ENCODE assay signal across 19 cellular contexts in the genomic region with DNA sequence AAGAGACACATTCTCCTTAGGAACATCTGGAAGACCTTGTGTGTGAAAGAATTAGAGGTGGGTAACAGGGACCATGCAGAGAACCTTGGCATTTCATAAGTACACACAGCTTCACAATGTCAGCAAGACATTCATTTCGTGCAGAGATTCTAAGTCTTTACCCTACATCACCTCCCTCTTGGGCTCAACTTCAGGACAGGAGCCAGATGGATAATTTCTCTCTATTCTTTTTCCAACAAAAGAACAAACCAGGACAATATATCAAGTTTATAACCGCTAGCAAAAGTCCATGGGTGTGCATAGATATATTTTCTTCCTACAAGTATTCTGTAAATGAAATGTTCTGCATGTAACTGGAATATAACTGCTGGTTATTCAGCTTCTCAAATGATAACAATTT.
"Had no signal": no experiment of that assay in that cellular context is flagged by ENCODE, and none has a peak within 500 bp of the region (broad histone marks: within the 10 kb centered on the region; RNA-seq: fewer than 3 reads in every experiment).

No MANE protein-coding gene starts in this region.

- DNase-seq: Karpas-422, KBM-7, MG63, NCI-H1092 treated with DMSO at 0.1 percent for 48 hours, NCI-H1436, NCI-H187, NCI-H2029, NCI-H2081 treated with DMSO at 0.1 percent for 48 hours, NCI-H2171, NCI-H226, NCI-H446, NCI-H510A, NCI-H526, NCI-H748 treated with DMSO at 0.1 percent for 48 hours, Right ventricle myocardium superior, RPMI8226, SIG-M5 had no signal

- H3K4me3 ChIP-seq: MG63, SJSA1, SK-N-MC had no signal

- H3K27me3 ChIP-seq: MG63, SJSA1 had no signal

- H3K4me1 ChIP-seq: SJSA1 had no signal

- H3K27ac ChIP-seq: SJSA1, SK-N-MC had no signal

- H3K36me3 ChIP-seq: MG63, SJSA1 had no signal

- H3K9me3 ChIP-seq: MG63, SJSA1 had no signal
